Comparison of ENCODE assay signal across 1 cellular context in genomic region chr19:4803736-4804695, GRCh38.
TF ChIP-seq lines count a peak whose summit lies in the region.

No MANE protein-coding gene starts in this region.

TF ChIP-seq in HepG2, 621 proteins besides CTCF, POLR2A, EP300 and RAD21 (continued from another document and continues in another):
- TF ChIP-seq ZNF280D (CRISPR knock-in tag; IDR thresholded peaks at IDR 0.05), result 0 out of 2 replicates have a peak, but pooled peaks have one; percentile 27
- peak; percentile 92 for TF ChIP-seq ZBTB7B (CRISPR knock-in tag; IDR thresholded peaks at IDR 0.05)
- no peak for TF ChIP-seq ZNF780A (CRISPR knock-in tag; IDR thresholded peaks at IDR 0.05)
- TF ChIP-seq ZNF580 (CRISPR knock-in tag; IDR thresholded peaks at IDR 0.05; ENCODE audit: borderline replicate concordance, low read depth), result peak; percentile 68; the same call in 1 of the 2 replicates
- no peak for TF ChIP-seq LCORL (IDR thresholded peaks at IDR 0.05)
- TF ChIP-seq LCORL (CRISPR knock-in tag; IDR thresholded peaks at IDR 0.05), result 0 out of 2 replicates have a peak, but pooled peaks have one; percentile 27
- TF ChIP-seq FOXA3 (CRISPR knock-in tag; IDR thresholded peaks at IDR 0.05), result 0 out of 2 replicates have a peak, but pooled peaks have one; percentile 12
- peak; percentile 67 for TF ChIP-seq TEAD3 (CRISPR knock-in tag; optimal IDR thresholded peaks at IDR 0.05; ENCODE audit: borderline replicate concordance)
- no peak; the same call in 1 of the 2 replicates for TF ChIP-seq ETV6 (CRISPR knock-in tag; conservative IDR thresholded peaks at IDR 0.05)
- TF ChIP-seq YY1 (IDR thresholded peaks at IDR 0.05; ENCODE audit: insufficient read depth, insufficient replicate concordance, low read depth, low read length), result peak; percentile 26
- TF ChIP-seq MIER2 (CRISPR knock-in tag; IDR thresholded peaks at IDR 0.05), result 0 out of 2 replicates have a peak, but pooled peaks have one; percentile 44
- TF ChIP-seq CBFB (CRISPR knock-in tag; IDR thresholded peaks at IDR 0.05), result no peak
- TF ChIP-seq ELF1 (CRISPR knock-in tag; IDR thresholded peaks at IDR 0.05), result 0 out of 2 replicates have a peak, but pooled peaks have one; percentile 13
- no peak for TF ChIP-seq ZNF709 (CRISPR knock-in tag; IDR thresholded peaks at IDR 0.05)
- no peak for TF ChIP-seq ZBTB20 (CRISPR knock-in tag; IDR thresholded peaks at IDR 0.05; ENCODE audit: borderline replicate concordance, low read depth)
- no peak for TF ChIP-seq SP1 (IDR thresholded peaks at IDR 0.05)
- peak; percentile 33; the same call in 1 of the 2 replicates for TF ChIP-seq SP1 (CRISPR knock-in tag; IDR thresholded peaks at IDR 0.05)
- TF ChIP-seq ZNF878 (CRISPR knock-in tag; IDR thresholded peaks at IDR 0.05), result no peak
- TF ChIP-seq ZNF710 (CRISPR knock-in tag; IDR thresholded peaks at IDR 0.05; ENCODE audit: borderline replicate concordance), result no peak
- TF ChIP-seq ZMYM3 (CRISPR knock-in tag; IDR thresholded peaks at IDR 0.05), result peak; percentile 89
- no peak for TF ChIP-seq JDP2 (CRISPR knock-in tag; IDR thresholded peaks at IDR 0.05; ENCODE audit: borderline replicate concordance)
- 0 out of 2 replicates have a peak, but pooled peaks have one; percentile 22 for TF ChIP-seq MTERF4 (CRISPR knock-in tag; IDR thresholded peaks at IDR 0.05)
- peak; percentile 49; the same call in 1 of the 2 replicates for TF ChIP-seq KDM5B (CRISPR knock-in tag; IDR thresholded peaks at IDR 0.05; ENCODE audit: borderline replicate concordance)
- peak; percentile 65 for TF ChIP-seq ZFX (CRISPR knock-in tag; IDR thresholded peaks at IDR 0.05; ENCODE audit: low read depth)
- 0 out of 2 replicates have a peak, but pooled peaks have one; percentile 26 for TF ChIP-seq KMT2B (CRISPR knock-in tag; IDR thresholded peaks at IDR 0.05)
- no peak for TF ChIP-seq NR2F6 (IDR thresholded peaks at IDR 0.05)
- peak; percentile 42; the same call in 1 of the 2 replicates for TF ChIP-seq NR2F6 (CRISPR knock-in tag; IDR thresholded peaks at IDR 0.05)
- no peak for TF ChIP-seq MATR3 (CRISPR knock-in tag; IDR thresholded peaks at IDR 0.05)
- 0 out of 2 replicates have a peak, but pooled peaks have one; percentile 52 for TF ChIP-seq ZNF691 (CRISPR knock-in tag; IDR thresholded peaks at IDR 0.05; ENCODE audit: borderline replicate concordance, low read depth)
- TF ChIP-seq CEBPG (CRISPR knock-in tag; IDR thresholded peaks at IDR 0.05), result peak; percentile 43; the same call in 1 of the 2 replicates
- TF ChIP-seq ZNF160 (CRISPR knock-in tag; IDR thresholded peaks at IDR 0.05), result no peak
- TF ChIP-seq GFI1 (CRISPR knock-in tag; IDR thresholded peaks at IDR 0.05; ENCODE audit: borderline replicate concordance), result peak; percentile 21; the same call in 1 of the 2 replicates
- TF ChIP-seq BCLAF1 (IDR thresholded peaks at IDR 0.05), result no peak
- TF ChIP-seq ZFP91 (CRISPR knock-in tag; IDR thresholded peaks at IDR 0.05; ENCODE audit: borderline replicate concordance), result peak; percentile 60
- no peak for TF ChIP-seq ZNF232 (CRISPR knock-in tag; IDR thresholded peaks at IDR 0.05; ENCODE audit: borderline replicate concordance)
- TF ChIP-seq KAT7 (CRISPR knock-in tag; IDR thresholded peaks at IDR 0.05; ENCODE audit: borderline replicate concordance), result no peak
- peak; percentile 63 for TF ChIP-seq GATAD2A (CRISPR knock-in tag; IDR thresholded peaks at IDR 0.05)
- no peak for TF ChIP-seq HMGXB3 (CRISPR knock-in tag; IDR thresholded peaks at IDR 0.05; ENCODE audit: borderline replicate concordance)
- no peak for TF ChIP-seq ZBTB10 (CRISPR knock-in tag; IDR thresholded peaks at IDR 0.05; ENCODE audit: borderline replicate concordance)
- TF ChIP-seq SP4 (CRISPR knock-in tag; IDR thresholded peaks at IDR 0.05), result 0 out of 2 replicates have a peak, but pooled peaks have one; percentile 22
